15 cellular contexts compared by ENCODE assay signal in the genomic region with DNA sequence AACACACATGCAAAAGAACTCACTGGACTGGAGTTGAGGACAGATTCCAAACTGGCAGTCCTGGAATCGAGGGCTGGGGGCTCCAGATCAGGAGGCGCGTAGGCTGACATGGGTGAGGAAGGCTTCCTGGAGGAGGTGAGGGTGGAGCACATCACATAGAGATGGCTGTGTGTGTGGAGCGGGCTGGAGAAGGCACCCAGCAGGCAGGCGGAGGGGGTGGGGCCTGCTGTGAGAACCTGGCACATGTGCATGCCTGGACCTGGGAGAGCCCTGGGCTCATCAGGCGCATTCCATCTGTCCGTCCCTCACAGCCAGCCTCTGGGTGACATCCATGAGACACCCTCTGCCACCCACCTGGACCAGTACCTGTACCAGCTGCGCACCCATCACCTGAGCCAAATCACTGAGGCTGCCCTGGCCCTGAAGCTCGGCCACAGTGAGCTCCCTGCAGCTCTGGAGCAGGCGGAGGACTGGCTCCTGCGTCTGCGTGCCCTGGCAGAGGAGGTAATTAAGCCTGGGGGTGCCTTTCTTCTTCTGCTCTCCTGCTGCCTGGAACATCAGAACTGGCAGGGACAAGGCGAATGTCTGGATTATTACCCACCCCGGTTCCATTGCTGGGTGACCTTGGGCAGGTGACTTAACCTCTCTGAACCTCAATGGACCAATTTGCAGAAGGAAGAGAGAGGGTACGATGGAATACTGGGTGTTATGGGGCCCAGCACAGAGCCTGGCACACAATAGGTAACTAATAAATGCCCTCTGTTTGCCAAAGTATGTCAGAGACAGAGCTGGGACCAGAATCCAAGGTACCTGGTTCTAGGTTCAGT.
"Had no signal": no experiment of that assay in that cellular context is flagged by ENCODE, and none has a peak within 500 bp of the region (broad histone marks: within the 10 kb centered on the region; RNA-seq: fewer than 3 reads in every experiment).

No MANE protein-coding gene starts in this region.

- H3K4me2 ChIP-seq: smooth muscle cell had no signal

- DNase-seq: activated CD4-positive, alpha-beta T cell treated with anti-CD3 and anti-CD28 coated beads for 1 hour; activated CD4-positive, alpha-beta T cell treated with anti-CD3 and anti-CD28 coated beads, Interleukin-2, amount 50 U/mL, for 48 hours; activated CD8-positive, alpha-beta memory T cell treated with anti-CD3 and anti-CD28 coated beads, Interleukin-2, amount 10 ng/mL, durations not matched to agents 7 days and 5 days; activated gamma-delta T cell; activated naive CD8-positive, alpha-beta T cell treated with anti-CD3 and anti-CD28 coated beads for 36 hours; activated T-cell treated with anti-CD3 and anti-CD28 coated beads, Interleukin-2, amount 50 U/mL, for 24 hours; brain microvascular endothelial cell; esophagus squamous epithelium; foreskin fibroblast; mesendoderm; transverse colon had no signal

- H3K9me3 ChIP-seq: esophagus squamous epithelium, left lung, neutrophil, transverse colon had no signal

- ATAC-seq: activated CD8-positive, alpha-beta memory T cell treated with anti-CD3 and anti-CD28 coated beads, Interleukin-2, amount 10 ng/mL, durations not matched to agents 7 days and 5 days; left lung; right cardiac atrium had no signal

- H3K27me3 ChIP-seq: brain microvascular endothelial cell, left lung, neutrophil, transverse colon had no signal

- H3K4me3 ChIP-seq: esophagus squamous epithelium, left lung, smooth muscle cell, transverse colon had no signal

- H3K4me1 ChIP-seq: esophagus squamous epithelium, left lung, transverse colon had no signal

- H3K27ac ChIP-seq: brain microvascular endothelial cell, esophagus squamous epithelium, left lung, neutrophil, transverse colon had no signal

- H3K36me3 ChIP-seq: transverse colon had no signal
